29 cellular contexts compared by ENCODE assay signal in the genomic region with DNA sequence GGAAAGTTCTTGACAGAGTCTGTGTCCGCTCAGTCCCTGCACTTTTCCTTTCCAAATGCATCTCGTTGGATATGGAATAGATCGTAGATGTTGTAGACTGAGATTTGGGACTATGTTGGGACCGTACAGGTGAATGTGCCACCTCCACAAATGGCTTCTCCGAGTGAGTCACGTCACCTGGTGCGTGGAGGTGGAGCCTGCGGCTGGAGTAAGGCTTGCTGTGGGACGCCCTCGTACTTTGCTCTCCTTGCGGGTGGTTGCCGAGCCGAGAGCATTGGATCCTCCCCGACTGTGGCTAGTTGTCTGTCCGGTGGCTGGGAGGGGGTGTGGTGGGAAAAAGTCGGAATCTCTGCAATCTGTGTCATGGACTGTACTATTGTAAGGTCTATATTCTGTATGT.
"Had no signal": no experiment of that assay in that cellular context is flagged by ENCODE, and none has a peak within 500 bp of the region (broad histone marks: within the 10 kb centered on the region; RNA-seq: fewer than 3 reads in every experiment).

No MANE protein-coding gene starts in this region.

- H3K79me2 ChIP-seq: hepatocyte had no signal

- H3K36me3 ChIP-seq: adrenal gland, gastrocnemius medialis had no signal

- H3K27me3 Mint-ChIP-seq: activated CD8-positive, alpha-beta T cell treated with anti-CD3 and anti-CD28 coated beads for 36 hours; activated naive CD4-positive, alpha-beta T cell treated with anti-CD3 and anti-CD28 coated beads, Interleukin-2, amount 50 U/mL, for 24 hours; activated naive CD8-positive, alpha-beta T cell treated with anti-CD3 and anti-CD28 coated beads for 36 hours; activated naive CD8-positive, alpha-beta T cell treated with anti-CD3 and anti-CD28 coated beads, Interleukin-2, amount 50 U/mL, for 24 hours had no signal

- H3K27me3 ChIP-seq: adrenal gland, body of pancreas, cardiac muscle cell, colonic mucosa, foreskin keratinocyte, gastrocnemius medialis, heart right ventricle, hepatocyte had no signal

- H3K9me3 Mint-ChIP-seq: activated CD8-positive, alpha-beta T cell treated with anti-CD3 and anti-CD28 coated beads for 36 hours; activated naive CD4-positive, alpha-beta T cell treated with anti-CD3 and anti-CD28 coated beads for 36 hours; activated naive CD4-positive, alpha-beta T cell treated with anti-CD3 and anti-CD28 coated beads, Interleukin-2, amount 50 U/mL, for 24 hours; activated naive CD8-positive, alpha-beta T cell treated with anti-CD3 and anti-CD28 coated beads for 36 hours; activated naive CD8-positive, alpha-beta T cell treated with anti-CD3 and anti-CD28 coated beads, Interleukin-2, amount 50 U/mL, for 24 hours; activated T-cell treated with anti-CD3 and anti-CD28 coated beads, Interleukin-2, amount 50 U/mL, for 4 hours; activated T-helper 2 cell treated with anti-CD3 and anti-CD28 coated beads, Interferon-gamma antibody, Interleukin-2, Interleukin-4, amounts not matched to agents 10 μg/mL and 5 μg/mL and 100 μg/mL, durations not matched to agents 14 hours and 24 hours and 36 hours had no signal

- H2AFZ ChIP-seq: hepatocyte had no signal

- H3K27ac Mint-ChIP-seq: activated CD8-positive, alpha-beta T cell treated with anti-CD3 and anti-CD28 coated beads for 36 hours; activated naive CD4-positive, alpha-beta T cell treated with anti-CD3 and anti-CD28 coated beads for 36 hours; activated naive CD4-positive, alpha-beta T cell treated with anti-CD3 and anti-CD28 coated beads, Interleukin-2, amount 50 U/mL, for 24 hours; activated naive CD8-positive, alpha-beta T cell treated with anti-CD3 and anti-CD28 coated beads for 36 hours; activated naive CD8-positive, alpha-beta T cell treated with anti-CD3 and anti-CD28 coated beads, Interleukin-2, amount 50 U/mL, for 24 hours; activated T-helper 2 cell treated with anti-CD3 and anti-CD28 coated beads, Interferon-gamma antibody, Interleukin-2, Interleukin-4, amounts not matched to agents 10 μg/mL and 5 μg/mL and 100 μg/mL, durations not matched to agents 14 hours and 24 hours and 36 hours had no signal

- H3K4me1 Mint-ChIP-seq: activated naive CD4-positive, alpha-beta T cell treated with anti-CD3 and anti-CD28 coated beads, Interleukin-2, amount 50 U/mL, for 24 hours; activated naive CD8-positive, alpha-beta T cell treated with anti-CD3 and anti-CD28 coated beads for 36 hours; activated naive CD8-positive, alpha-beta T cell treated with anti-CD3 and anti-CD28 coated beads, Interleukin-2, amount 50 U/mL, for 24 hours had no signal

- H3K4me1 ChIP-seq: adrenal gland, colonic mucosa, foreskin keratinocyte, gastrocnemius medialis had no signal

- H3K4me3 Mint-ChIP-seq: activated CD8-positive, alpha-beta T cell treated with anti-CD3 and anti-CD28 coated beads for 36 hours; activated naive CD4-positive, alpha-beta T cell treated with anti-CD3 and anti-CD28 coated beads for 36 hours; activated naive CD4-positive, alpha-beta T cell treated with anti-CD3 and anti-CD28 coated beads, Interleukin-2, amount 50 U/mL, for 24 hours; activated naive CD8-positive, alpha-beta T cell treated with anti-CD3 and anti-CD28 coated beads for 36 hours; activated naive CD8-positive, alpha-beta T cell treated with anti-CD3 and anti-CD28 coated beads, Interleukin-2, amount 50 U/mL, for 24 hours; activated T-cell treated with anti-CD3 and anti-CD28 coated beads, Interleukin-2, amount 50 U/mL, for 4 hours had no signal

- H3K4me3 ChIP-seq: adrenal gland, body of pancreas, cardiac muscle cell, colonic mucosa, gastrocnemius medialis, heart right ventricle, hepatocyte had no signal

- ATAC-seq: activated naive CD8-positive, alpha-beta T cell treated with anti-CD3 and anti-CD28 coated beads, Interleukin-2, amount 50 U/mL, for 24 hours; activated T-cell treated with anti-CD3 and anti-CD28 coated beads, Interleukin-2, amount 50 U/mL, for 4 hours; body of pancreas; esophagus mucosa; foreskin keratinocyte; gastrocnemius medialis had no signal

- H3K27ac ChIP-seq: adrenal gland, body of pancreas, colonic mucosa, foreskin keratinocyte, gastrocnemius medialis, heart right ventricle, hepatocyte had no signal

- H3K4me2 ChIP-seq: hepatocyte had no signal

- DNase-seq: activated CD4-positive, alpha-beta T cell treated with anti-CD3 and anti-CD28 coated beads for 1 hour; activated CD4-positive, alpha-beta T cell treated with anti-CD3 and anti-CD28 coated beads for 48 hours; activated CD4-positive, alpha-beta T cell treated with anti-CD3 and anti-CD28 coated beads, Interleukin-2, amount 50 U/mL, for 1 hour; activated CD4-positive, alpha-beta T cell treated with anti-CD3 and anti-CD28 coated beads, Interleukin-2, amount 50 U/mL, for 48 hours; activated CD8-positive, alpha-beta memory T cell treated with anti-CD3 and anti-CD28 coated beads for 24 hours; activated CD8-positive, alpha-beta T cell treated with anti-CD3 and anti-CD28 coated beads for 36 hours; activated effector memory CD4-positive, alpha-beta T cell treated with anti-CD3 and anti-CD28 coated beads, Interleukin-2, amount 50 U/mL, for 16 hours; activated naive CD4-positive, alpha-beta T cell treated with anti-CD3 and anti-CD28 coated beads for 36 hours; activated naive CD8-positive, alpha-beta T cell treated with anti-CD3 and anti-CD28 coated beads for 36 hours; activated naive CD8-positive, alpha-beta T cell treated with anti-CD3 and anti-CD28 coated beads, Interleukin-2, amount 50 U/mL, for 24 hours; activated T-cell treated with anti-CD3 and anti-CD28 coated beads, Interleukin-2, amount 50 U/mL, for 4 hours; adrenal gland; amygdala; aorta; body of pancreas; central memory CD4-positive, alpha-beta T cell; cerebellar nuclear complex; colonic mucosa; effector CD8-positive, alpha-beta T cell; foreskin keratinocyte; gastrocnemius medialis; glutamatergic neuron; heart right ventricle; T-helper 2 cell had no signal

- H3K9me3 ChIP-seq: adrenal gland, body of pancreas, colonic mucosa, gastrocnemius medialis, heart right ventricle had no signal
